In genomic region chr16:84611041-84611440, GRCh38 we compare ENCODE assay signal across 13 cellular contexts. TPM values are rescaled to one million over a fixed set of nuclear protein-coding genes. Genes with fewer than 3 reads are reported as not detected.
A peak's percentile ranks its signal among the peaks of the same experiment; 100 is the strongest.
DNase-seq lines count a peak whose midpoint lies in the region; ATAC-seq, FAIRE-seq and TF ChIP-seq lines count a peak whose summit lies in the region.
"Had no signal": no experiment of that assay in that cellular context is flagged by ENCODE, and none has a peak within 500 bp of the region (broad histone marks: within the 10 kb centered on the region; RNA-seq: fewer than 3 reads in every experiment).

No MANE protein-coding gene starts in this region.

- TF ChIP-seq CTCF in kidney (IDR thresholded peaks at IDR 0.05; ENCODE audit: borderline replicate concordance, extremely low read depth, insufficient read depth): no peak
- no peak for TF ChIP-seq CTCF in uterus (IDR thresholded peaks at IDR 0.05)

- CTCF ChIA-PET in activated naive CD4-positive, alpha-beta T cell treated with anti-CD3 and anti-CD28 coated beads, Interleukin-2, amount 10 ng/mL, durations not matched to agents 7 days and 5 days (lab: Charles Lee): interaction anchor here (0.5 to 1.0 kb wide), 2 partner anchors 12 to 246 kb away, joined by 3 read pairs; no protein-coding TSS in a partner anchor

- H3K9me3 ChIP-seq in kidney (ENCODE audit: control insufficient read depth in 1 of 2, low read length in 2 of 2): no peaks in the 10 kb centered on the region
- H3K9me3 ChIP-seq in uterus: no peaks in the 10 kb centered on the region
- H3K9me3 ChIP-seq: mucosa of descending colon, right lobe of liver had no signal

- no peak overlapping the region for H3K4me3 ChIP-seq in kidney (ENCODE audit: low read length in 2 of 2)
- H3K4me3 ChIP-seq in uterus: no peak overlapping the region
- H3K4me3 ChIP-seq: mucosa of descending colon, right lobe of liver had no signal

- peak overlapping the region; percentile 97 for H3K27ac Mint-ChIP-seq in activated naive CD4-positive, alpha-beta T cell treated with anti-CD3 and anti-CD28 coated beads, Interleukin-2, amount 10 ng/mL, durations not matched to agents 7 days and 5 days

- H3K4me1 Mint-ChIP-seq in activated naive CD4-positive, alpha-beta T cell treated with anti-CD3 and anti-CD28 coated beads, Interleukin-2, amount 10 ng/mL, durations not matched to agents 7 days and 5 days: peaks cover 100% of the 10 kb centered on the region

- no peak overlapping the region for H3K9ac ChIP-seq in kidney (ENCODE audit: low read length in 2 of 2)

- no peaks in the 10 kb centered on the region for H3K27me3 ChIP-seq in uterus
- H3K27me3 ChIP-seq: right lobe of liver had no signal

- H3K36me3 Mint-ChIP-seq in activated naive CD4-positive, alpha-beta T cell treated with anti-CD3 and anti-CD28 coated beads, Interleukin-2, amount 10 ng/mL, durations not matched to agents 7 days and 5 days: peaks cover 88% of the 10 kb centered on the region

- no peak overlapping the region for H3K4me3 Mint-ChIP-seq in activated naive CD4-positive, alpha-beta T cell treated with anti-CD3 and anti-CD28 coated beads, Interleukin-2, amount 10 ng/mL, durations not matched to agents 7 days and 5 days

- peaks cover 0 to 21% of the 10 kb centered on the region in 2 donors for H3K4me1 ChIP-seq in kidney (ENCODE audit: control insufficient read depth in 1 of 2, insufficient read depth in 1 of 2, low read depth in 1 of 2, low read length in 2 of 2)
- peaks cover 0 to 7% of the 10 kb centered on the region in 2 donors for H3K4me1 ChIP-seq in uterus
- H3K4me1 ChIP-seq: right lobe of liver had no signal

- no peak for ATAC-seq in activated CD4-positive, CD25-positive, alpha-beta regulatory T cell treated with anti-CD3 and anti-CD28 coated beads, Interleukin-2, amount 50 U/mL, for 24 hours
- ATAC-seq in GM21717 (IDR thresholded peaks at IDR 0.05; ENCODE audit: unreplicated experiment): no peak
- ATAC-seq: mucosa of descending colon, right lobe of liver had no signal

- intact Hi-C loops in kidney (cut with DNase I) (no loop called here), uterus (cut with DNase I; ENCODE audit: low total_unique reads) (no loop called here)

- no peaks in the 10 kb centered on the region for H3K36me3 ChIP-seq in kidney (ENCODE audit: control insufficient read depth in 1 of 2, insufficient read depth in 2 of 2, low read length in 2 of 2)
- no peaks in the 10 kb centered on the region for H3K36me3 ChIP-seq in uterus
- H3K36me3 ChIP-seq: right lobe of liver had no signal

- FAIRE-seq in kidney (lab: Jason Lieb, UNC): no peak

- H3K27ac ChIP-seq in kidney (ENCODE audit: low read depth in 2 of 2, low read length in 2 of 2) (no peak overlapping the region), uterus (peak overlapping the region; percentile 28 to 71)
- H3K27ac ChIP-seq: right lobe of liver had no signal

- no peak for TF ChIP-seq POLR2A in uterus (IDR thresholded peaks at IDR 0.05)

- H3K27me3 Mint-ChIP-seq in activated naive CD4-positive, alpha-beta T cell treated with anti-CD3 and anti-CD28 coated beads, Interleukin-2, amount 10 ng/mL, durations not matched to agents 7 days and 5 days: no peaks in the 10 kb centered on the region

- H3K9me3 Mint-ChIP-seq in activated naive CD4-positive, alpha-beta T cell treated with anti-CD3 and anti-CD28 coated beads, Interleukin-2, amount 10 ng/mL, durations not matched to agents 7 days and 5 days: peaks cover 6% of the 10 kb centered on the region

- no peak for DNase-seq in activated naive CD4-positive, alpha-beta T cell treated with anti-CD3 and anti-CD28 coated beads, Interleukin-2, amount 10 ng/mL, durations not matched to agents 7 days and 5 days
- no peak for DNase-seq in activated naive CD4-positive, alpha-beta T cell treated with Interleukin-2 at 50 U/mL for 16 hours
- DNase-seq in amniotic epithelial cell (ENCODE audit: low read depth): peak; percentile 94
- DNase-seq in kidney: peak; percentile 21
- DNase-seq in uterus: no peak
- no peak for DNase-seq in NOMO-1 (lab: John Stamatoyannopoulos, UW; ENCODE audit: unreplicated experiment in 2 of 2)
- DNase-seq: activated CD4-positive, alpha-beta T cell treated with anti-CD3 and anti-CD28 coated beads for 1 hour; mucosa of descending colon; NCI-H226; right lobe of liver; trophoblast cell had no signal

RNA-seq across cellular contexts. Expression of gene COTL1, which starts 6.8 kb away (rescaled TPM):
- total RNA-seq in kidney: 122 TPM
- 136 TPM for polyA plus RNA-seq in kidney (ENCODE audit: insufficient read depth, low read depth, low replicate concordance)
- 10 to 100 TPM; 19.1 to 66.9 (median 29.4) TPM for total RNA-seq in uterus

RNA-seq across cellular contexts. Expression of gene KLHL36, which starts 37.3 kb away (rescaled TPM):
- total RNA-seq in kidney (76.6 TPM), uterus (10 to 100 TPM; 38.2 to 70.7 (median 52.5) TPM)
- 13.7 TPM for polyA plus RNA-seq in kidney (ENCODE audit: insufficient read depth, low read depth, low replicate concordance)

Comparison
In these comparisons a context has a peak if more than half of its experiments do, and no peak if none do; other contexts are left out.
1. DNase-seq: peak in amniotic epithelial cell (single experiment) and kidney (single experiment); none in activated naive CD4-positive, alpha-beta T cell treated with anti-CD3 and anti-CD28 coated beads, Interleukin-2, amount 10 ng/mL, durations not matched to agents 7 days and 5 days (single experiment), activated naive CD4-positive, alpha-beta T cell treated with Interleukin-2 at 50 U/mL for 16 hours (single experiment), uterus (0 of 2) and NOMO-1 (0 of 2).
2. H3K27ac ChIP-seq: peak in uterus (2 of 2); none in kidney (0 of 2).